ENCODE assay signal across 8 cellular contexts in genomic region chr6:14711056-14711703, GRCh38.
DNase-seq lines count a peak whose midpoint lies in the region; ATAC-seq and TF ChIP-seq lines count a peak whose summit lies in the region.

No MANE protein-coding gene starts in this region.

- WGBS in prostate gland: 84% methylated on average over 3 of the region's 3 CpGs

- H3K4me3 ChIP-seq in GM12864 (ENCODE audit: low read depth, low read length) (no peak overlapping the region), prostate gland (no peak overlapping the region)

- no peaks in the 10 kb centered on the region for H3K36me3 ChIP-seq in prostate gland

- ATAC-seq in GM18498 (IDR thresholded peaks at IDR 0.05; ENCODE audit: unreplicated experiment): no peak

- no peak overlapping the region for H3K27ac ChIP-seq in prostate gland

- no peak for TF ChIP-seq POLR2A in prostate gland (IDR thresholded peaks at IDR 0.05)

- no peaks in the 10 kb centered on the region for H3K9me3 ChIP-seq in prostate gland

- DNase-seq in ACHN: peak; percentile 50
- no peak for DNase-seq in GM12864 (ENCODE audit: low read depth)
- DNase-seq in NAMALWA (ENCODE audit: low spot score): peak; percentile 66
- DNase-seq in activated CD4-positive, alpha-beta T cell treated with anti-CD3 and anti-CD28 coated beads, Interleukin-2, amount 50 U/mL, for 4 hours: peak; percentile 34 to 38
- peak; percentile 71 for DNase-seq in foreskin melanocyte
- DNase-seq in stimulated activated CD4-positive, alpha-beta T cell treated with anti-CD3 and anti-CD28 coated beads, Interleukin-12 subunit alpha, Interleukin-12 subunit beta, amount 100 ng/mL, for 24 hours (ENCODE audit: low read depth in 2 of 2): peak; percentile 48 to 49
- no peak for DNase-seq in prostate gland (ENCODE audit: low spot score)

- no peaks in the 10 kb centered on the region for H3K27me3 ChIP-seq in prostate gland (replicated peaks; ENCODE audit: insufficient read depth)

- in situ Hi-C loops in ACHN (cut with HindIII; ENCODE audit: low pct_ligation_motif_present, low pct_unique_long_range_greater_than_20kb, low sequenced_read_pairs): no loop called here

- intact Hi-C loops in prostate gland (cut with DNase I): no loop called here

- H3K4me1 ChIP-seq in prostate gland (replicated peaks): peaks cover 5% of the 10 kb centered on the region

- TF ChIP-seq CTCF in GM12864 (IDR thresholded peaks at IDR 0.05; ENCODE audit: low read depth, low read length, missing control alignments) (peak; percentile 76), prostate gland (IDR thresholded peaks at IDR 0.05) (peak in 2 of 4 experiments; percentile 15 to 31)

Comparison
In these comparisons a context has a peak if more than half of its experiments do, and no peak if none do; other contexts are left out.
1. DNase-seq: peak in ACHN (single experiment), NAMALWA (single experiment), activated CD4-positive, alpha-beta T cell treated with anti-CD3 and anti-CD28 coated beads, Interleukin-2, amount 50 U/mL, for 4 hours (2 of 2), foreskin melanocyte (single experiment) and stimulated activated CD4-positive, alpha-beta T cell treated with anti-CD3 and anti-CD28 coated beads, Interleukin-12 subunit alpha, Interleukin-12 subunit beta, amount 100 ng/mL, for 24 hours (2 of 2); none in GM12864 (single experiment) and prostate gland (single experiment).